In the genomic region with DNA sequence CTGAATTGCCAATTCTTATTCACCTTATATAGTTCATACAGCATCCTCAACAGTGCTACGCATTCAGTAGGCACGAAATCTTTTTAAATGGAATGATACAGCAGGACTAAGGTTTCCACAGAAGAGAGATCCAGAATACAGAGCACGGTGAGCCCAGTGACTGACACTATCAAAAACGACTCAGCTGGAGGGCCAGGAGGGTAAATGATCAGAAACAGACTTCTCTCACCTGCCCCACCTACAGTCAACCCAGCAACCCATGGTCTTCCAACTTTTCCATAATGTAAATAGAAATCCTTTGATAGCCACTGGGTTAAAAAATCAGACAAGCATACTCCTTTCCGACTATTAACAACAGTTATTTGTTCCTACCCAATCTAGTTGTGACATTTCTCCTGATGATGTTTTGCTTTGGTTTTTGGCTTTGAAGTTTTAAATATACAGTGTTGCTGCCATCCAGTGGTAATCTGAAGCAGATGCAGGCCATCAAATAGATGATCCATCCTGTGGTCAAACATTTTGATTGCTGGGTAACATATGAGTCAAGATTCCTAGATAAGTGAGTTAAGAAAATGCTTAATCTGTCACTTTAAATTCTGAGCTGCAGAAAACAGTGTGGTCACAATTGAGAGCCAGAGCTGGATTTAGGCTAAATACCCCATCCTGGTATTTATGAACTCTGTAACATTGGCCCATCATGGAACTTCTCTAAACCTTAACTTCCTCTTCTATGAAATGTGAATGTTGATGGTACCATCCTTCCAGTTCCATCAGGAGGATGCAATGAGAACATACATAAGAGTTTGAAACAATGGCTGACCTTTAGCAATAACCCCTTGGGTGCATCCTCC, we compare ENCODE assay signal across 9 cellular contexts. TPM values are rescaled to one million over a fixed set of nuclear protein-coding genes. Genes with fewer than 3 reads are reported as not detected.
DNase-seq lines count a peak whose midpoint lies in the region; ATAC-seq, FAIRE-seq and TF ChIP-seq lines count a peak whose summit lies in the region.
"Had no signal": no experiment of that assay in that cellular context is flagged by ENCODE, and none has a peak within 500 bp of the region (broad histone marks: within the 10 kb centered on the region; RNA-seq: fewer than 3 reads in every experiment).

No MANE protein-coding gene starts in this region.

- H3K79me2 ChIP-seq in K562 (ENCODE audit: control insufficient read depth, insufficient read depth, low read length): no peaks in the 10 kb centered on the region

- H4K20me1 ChIP-seq in K562 (replicated peaks; ENCODE audit: control insufficient read depth, insufficient read depth, low read length): no peaks in the 10 kb centered on the region

- no peak overlapping the region for H3K4me2 ChIP-seq in K562 (ENCODE audit: insufficient read depth, low read length)

- TF ChIP-seq RAD21 in K562 (CRISPR knock-in tag; conservative IDR thresholded peaks at IDR 0.05 in 1 of 2, IDR thresholded peaks at IDR 0.05 in 1 of 2): peak; percentile 77 to 80

- ATAC-seq in HG03432 (IDR thresholded peaks at IDR 0.05; ENCODE audit: unreplicated experiment) (peak; percentile 80), K562 (peak; percentile 52; the same call in 2 of the 3 replicates), upper lobe of left lung (ENCODE audit: low FRiP score in 2 of 2) (peak in 1 of 2 donors; percentile 70), HG03520 (IDR thresholded peaks at IDR 0.05; ENCODE audit: unreplicated experiment) (no peak)

- H3K27ac ChIP-seq in AG04450 (ENCODE audit: low read depth, low read length): no peak overlapping the region
- H3K27ac ChIP-seq in K562 (ENCODE audit: extremely low read depth, low read depth, low read length): no peak overlapping the region
- H3K27ac ChIP-seq in kidney (ENCODE audit: low read depth in 2 of 2, low read length in 2 of 2): no peak overlapping the region
- no peak overlapping the region for H3K27ac ChIP-seq in upper lobe of left lung

- POLR2A ChIA-PET in AG04450 (lab: Yijun Ruan, JAX): no interaction called here
- POLR2A ChIA-PET in K562 (lab: Yijun Ruan, JAX): interaction anchor here (0.7 kb wide), 1 partner anchor 142 kb away, joined by 3 read pairs; no protein-coding TSS in a partner anchor

- H3K9ac ChIP-seq in K562 (ENCODE audit: insufficient read depth in 1 of 2, low read depth in 2 of 2, low read length in 2 of 2): no peak overlapping the region
- no peak overlapping the region for H3K9ac ChIP-seq in kidney (ENCODE audit: low read length in 2 of 2)

- BruUV-seq in K562 (replicated peaks; lab: Mats Ljungman, UMichigan): no TSS peak

- TF ChIP-seq EP300 in K562 (IDR thresholded peaks at IDR 0.05; ENCODE audit: low read length) (no peak), upper lobe of left lung (IDR thresholded peaks at IDR 0.05) (no peak)

- CTCF ChIA-PET in AG04450 (lab: Charles Lee): interaction anchor here (0.6 to 7.1 kb wide), 43 partner anchors 8 to 1151 kb away, joined by 3 to 90 read pairs (median 4); a partner anchor contains a TSS
- CTCF ChIA-PET in K562 (lab: Yijun Ruan, JAX; ENCODE audit: low intra/inter-chr PET ratio): interaction anchor here (0.6 to 1.4 kb wide), 2 partner anchors 101 to 1098 kb away, joined by 3 read pairs; no protein-coding TSS in a partner anchor

- H3K4me3 ChIP-seq in AG04450 (ENCODE audit: low read depth, low read length): no peak overlapping the region
- H3K4me3 ChIP-seq in K562: no peak overlapping the region
- H3K4me3 ChIP-seq in kidney (ENCODE audit: low read length in 2 of 2): no peak overlapping the region
- H3K4me3 ChIP-seq in upper lobe of left lung: no peak overlapping the region
- H3K4me3 ChIP-seq: HAP-1 had no signal

- H3K4me1 ChIP-seq in K562 (replicated peaks in 1 of 2; ENCODE audit: control insufficient read depth in 2 of 2, insufficient read depth in 2 of 2, low read length in 2 of 2) (no peaks in the 10 kb centered on the region), kidney (ENCODE audit: control insufficient read depth in 1 of 2, insufficient read depth in 1 of 2, low read depth in 1 of 2, low read length in 2 of 2) (no peaks in the 10 kb centered on the region), upper lobe of left lung (peaks cover 3 to 10% (median 4%) of the 10 kb centered on the region in 4 donors)
- H3K4me1 ChIP-seq: HAP-1 had no signal

- peak; percentile 73 for TF ChIP-seq CTCF in AG04450 (IDR thresholded peaks at IDR 0.05; ENCODE audit: low read depth, low read length)
- peak; percentile 24 to 67 (median 63); a peak in 4 of 6 replicates for TF ChIP-seq CTCF in K562 (IDR thresholded peaks at IDR 0.05 in 2 of 3, conservative IDR thresholded peaks at IDR 0.05 in 1 of 3; ENCODE audit: insufficient read depth in 2 of 3, low read depth in 1 of 3, low read length in 3 of 3)
- TF ChIP-seq CTCF in kidney (IDR thresholded peaks at IDR 0.05; ENCODE audit: borderline replicate concordance, extremely low read depth, insufficient read depth): peak; percentile 74
- peak; percentile 55 to 84 (median 73) for TF ChIP-seq CTCF in upper lobe of left lung (IDR thresholded peaks at IDR 0.05)

- no peaks in the 10 kb centered on the region for H3K9me1 ChIP-seq in K562 (ENCODE audit: control insufficient read depth, insufficient read depth, low read length)

- H3K27me3 ChIP-seq in AG04450 (ENCODE audit: control insufficient read depth, insufficient read depth, low read length): no peaks in the 10 kb centered on the region
- H3K27me3 ChIP-seq in K562 (ENCODE audit: control insufficient read depth in 2 of 2, insufficient read depth in 2 of 2, low read length in 2 of 2): no peaks in the 10 kb centered on the region
- no peaks in the 10 kb centered on the region for H3K27me3 ChIP-seq in upper lobe of left lung

- DNase-seq in AG04450 (ENCODE audit: low read depth, low spot score) (peak; percentile 21), GM12892 (ENCODE audit: insufficient read length) (no peak), NCI-H446 (lab: John Stamatoyannopoulos, UW) (peak; percentile 13 to 63), K562 (ENCODE audit: extremely low read depth in 1 of 4, low spot score in 3 of 4) (peak; percentile 26 to 40 (median 36)), kidney (no peak), upper lobe of left lung (no peak)

- intact Hi-C loops in K562 (cut with micrococcal nuclease): loop anchor here (1.0 to 5.0 kb wide), 3 partner anchors 104 to 1113 kb away; no protein-coding TSS in a partner anchor
- intact Hi-C loops in kidney (cut with DNase I): loop anchor here (10.0 kb wide), 1 partner anchor 1112 kb away; no protein-coding TSS in a partner anchor

- no peak for TF ChIP-seq POLR2A in GM12892 (IDR thresholded peaks at IDR 0.05; ENCODE audit: low read depth, low read length)
- TF ChIP-seq POLR2A in K562 (conservative IDR thresholded peaks at IDR 0.05): no peak
- TF ChIP-seq POLR2A in upper lobe of left lung (IDR thresholded peaks at IDR 0.05): no peak

- H2AFZ ChIP-seq in K562 (ENCODE audit: low read depth, low read length): no peak overlapping the region

- no peaks in the 10 kb centered on the region for H3K9me3 ChIP-seq in AG04450 (ENCODE audit: control insufficient read depth, insufficient read depth, low read length)
- H3K9me3 ChIP-seq in K562 (replicated peaks; ENCODE audit: control insufficient read depth, insufficient read depth, low read depth, low read length): no peaks in the 10 kb centered on the region
- no peaks in the 10 kb centered on the region for H3K9me3 ChIP-seq in kidney (ENCODE audit: control insufficient read depth in 1 of 2, low read length in 2 of 2)
- no peaks in the 10 kb centered on the region for H3K9me3 ChIP-seq in upper lobe of left lung
- H3K9me3 ChIP-seq: HAP-1 had no signal

- 0% methylated on average over 5 of the region's 5 CpGs for WGBS in K562 (ENCODE audit: insufficient coverage, low coverage, missing lambda C conversion rate)
- 39 to 49% methylated on average over 5 of the region's 5 CpGs for WGBS in upper lobe of left lung, 2 donors

- no peaks in the 10 kb centered on the region for H3K36me3 ChIP-seq in K562 (ENCODE audit: control insufficient read depth, insufficient read depth, low read length)
- no peaks in the 10 kb centered on the region for H3K36me3 ChIP-seq in kidney (ENCODE audit: control insufficient read depth in 1 of 2, insufficient read depth in 2 of 2, low read length in 2 of 2)
- H3K36me3 ChIP-seq in upper lobe of left lung: no peaks in the 10 kb centered on the region
- H3K36me3 ChIP-seq: HAP-1 had no signal

- in situ Hi-C loops in K562 (cut with MboI): loop anchor here (10.0 to 25.0 kb wide), 2 partner anchors 1102 to 1389 kb away; no protein-coding TSS in a partner anchor

- FAIRE-seq in GM12892 (lab: Jason Lieb, UNC) (peak; percentile 94), K562 (lab: Jason Lieb, UNC) (peak; percentile 77), kidney (lab: Jason Lieb, UNC) (peak; percentile 79)

TF ChIP-seq in K562, 482 proteins besides CTCF, POLR2A, EP300 and RAD21 (continues in another document):
- no peak for TF ChIP-seq TOE1 (IDR thresholded peaks at IDR 0.05; ENCODE audit: borderline replicate concordance)
- no peak for TF ChIP-seq TOE1 (CRISPR knock-in tag; IDR thresholded peaks at IDR 0.05; ENCODE audit: borderline replicate concordance, low read depth)
- no peak for TF ChIP-seq ZC3H11A (IDR thresholded peaks at IDR 0.05; ENCODE audit: low read depth, low read length)
- TF ChIP-seq SMC3 (conservative IDR thresholded peaks at IDR 0.05; ENCODE audit: insufficient read depth, low read depth, low read length): peak; percentile 36; the same call in 1 of the 2 replicates

RNA-seq across cellular contexts. Expression of a gene that starts 42.0 kb away (rescaled TPM):
- polyA plus RNA-seq in AG04450 (2011; rRNA removed) (not detected in 2 replicates), K562 (2011; rRNA removed) (not detected in 2 replicates), K562 (2014; fragmentation: Illumina TruSeq; extraction: Trizol) (not detected in 2 replicates), K562 (2014; fragmentation: Nextera tagmentation; extraction: Ambion mirVana) (not detected), K562 (2014; rRNA removed) (not detected in 2 replicates), kidney (ENCODE audit: insufficient read depth, low read depth, low replicate concordance) (not detected)
- not detected in 2 replicates for polyA minus RNA-seq in AG04450 (2011; rRNA and poly(A)+ RNA removed)
- polyA plus RNA-seq in GM12892 (2012; ENCODE audit: missing spikeins): not detected
- not detected in 2 replicates for total RNA-seq in K562 (2011; cell fraction: chromatin; rRNA removed; ENCODE audit: low replicate concordance)
- total RNA-seq in K562 (2011; cell fraction: nucleolus; rRNA removed): not detected in 2 replicates
- total RNA-seq in K562 (2011; cell fraction: nucleoplasm; rRNA removed): not detected in 2 replicates
- total RNA-seq in K562 (2014; rRNA removed) (not detected in 2 replicates), K562 (2014; rRNA removed; fragmentation: Illumina TruSeq; extraction: Trizol) (not detected in 2 replicates), K562 (2015; rRNA removed; fragmentation: Illumina TruSeq; extraction: Trizol) (not detected in 2 replicates), K562 (2021) (not detected in 2 replicates), kidney (not detected), upper lobe of left lung (not detected)
- not detected in 2 replicates for polyA plus RNA-seq in K562 (2011; cell fraction: cytosol; rRNA removed)
- not detected in 2 replicates for polyA plus RNA-seq in K562 (2011; cell fraction: nucleus; rRNA removed)
- not detected in 2 replicates for polyA plus RNA-seq in K562 (2012)
- not detected in 2 replicates for polyA minus RNA-seq in K562 (2011; rRNA and poly(A)+ RNA removed)
- not detected in 2 replicates for polyA minus RNA-seq in K562 (2011; cell fraction: cytosol; rRNA and poly(A)+ RNA removed)
- not detected in 2 replicates for polyA minus RNA-seq in K562 (2011; cell fraction: nucleus; rRNA and poly(A)+ RNA removed)

Comparison
In these comparisons a context has a peak if more than half of its experiments do, and no peak if none do; other contexts are left out.
1. DNase-seq: peak in AG04450 (single experiment), NCI-H446 (2 of 2) and K562 (4 of 4); none in GM12892 (single experiment), kidney (single experiment) and upper lobe of left lung (0 of 2).
2. Peak in every context shown above with its lines, with median percentiles within 50 percentile points of each other: CTCF ChIP-seq.